In genomic region chr12:119992129-119992705, GRCh38 we compare ENCODE assay signal across 1 cellular context.
A peak's percentile ranks its signal among the peaks of the same experiment; 100 is the strongest.
TF ChIP-seq lines count a peak whose summit lies in the region.

No MANE protein-coding gene starts in this region.

TF ChIP-seq in HepG2, 621 proteins besides CTCF, POLR2A, EP300 and RAD21:
- TF ChIP-seq SOX5 (CRISPR knock-in tag; IDR thresholded peaks at IDR 0.05; ENCODE audit: borderline replicate concordance) (peak; percentile 73; the same call in 1 of the 2 replicates), SOX6 (IDR thresholded peaks at IDR 0.05) (no peak), SOX6 (CRISPR knock-in tag; IDR thresholded peaks at IDR 0.05) (peak; percentile 43; the same call in 1 of the 2 replicates), AGO1 (IDR thresholded peaks at IDR 0.05; ENCODE audit: low read depth, low read length, poor library complexity, severe bottlenecking) (no peak), ZNF580 (CRISPR knock-in tag; IDR thresholded peaks at IDR 0.05; ENCODE audit: borderline replicate concordance, low read depth) (no peak), ZSCAN9 (CRISPR knock-in tag; IDR thresholded peaks at IDR 0.05; ENCODE audit: borderline replicate concordance) (no peak), ZNF841 (CRISPR knock-in tag; IDR thresholded peaks at IDR 0.05; ENCODE audit: borderline replicate concordance) (no peak), SOX13 (IDR thresholded peaks at IDR 0.05) (no peak; the same call in 1 of the 2 replicates), SOX13 (CRISPR knock-in tag; conservative IDR thresholded peaks at IDR 0.05 in 1 of 2, IDR thresholded peaks at IDR 0.05 in 1 of 2) (peak in 1 of 2 experiments; percentile 76; a peak in 2 of 4 replicates), MLLT10 (CRISPR knock-in tag; IDR thresholded peaks at IDR 0.05) (no peak), THAP8 (CRISPR knock-in tag; IDR thresholded peaks at IDR 0.05; ENCODE audit: borderline replicate concordance) (no peak), FOXO1 (CRISPR knock-in tag; IDR thresholded peaks at IDR 0.05) (no peak), ERF (CRISPR knock-in tag; IDR thresholded peaks at IDR 0.05) (no peak), STAT5B (CRISPR knock-in tag; IDR thresholded peaks at IDR 0.05) (no peak), ZNF780A (CRISPR knock-in tag; IDR thresholded peaks at IDR 0.05) (no peak), RXRB (CRISPR knock-in tag; IDR thresholded peaks at IDR 0.05; ENCODE audit: borderline replicate concordance) (no peak), TAF15 (IDR thresholded peaks at IDR 0.05; ENCODE audit: low read depth, low read length, poor library complexity, severe bottlenecking) (no peak), ZNF235 (CRISPR knock-in tag; IDR thresholded peaks at IDR 0.05; ENCODE audit: borderline replicate concordance) (no peak), HBP1 (CRISPR knock-in tag; IDR thresholded peaks at IDR 0.05; ENCODE audit: low read depth) (no peak), ZNF816 (CRISPR knock-in tag; IDR thresholded peaks at IDR 0.05; ENCODE audit: borderline replicate concordance) (no peak), TRIM24 (CRISPR knock-in tag; IDR thresholded peaks at IDR 0.05) (no peak), U2AF2 (IDR thresholded peaks at IDR 0.05; ENCODE audit: low read depth, low read length) (no peak), RNF2 (conservative IDR thresholded peaks at IDR 0.05; ENCODE audit: low read depth) (no peak), ZKSCAN5 (CRISPR knock-in tag; IDR thresholded peaks at IDR 0.05) (no peak), CREB1 (IDR thresholded peaks at IDR 0.05) (no peak), CREB1 (CRISPR knock-in tag; IDR thresholded peaks at IDR 0.05) (no peak), ADNP (CRISPR knock-in tag; IDR thresholded peaks at IDR 0.05) (no peak), PRDM4 (CRISPR knock-in tag; IDR thresholded peaks at IDR 0.05; ENCODE audit: borderline replicate concordance) (no peak), ZNF281 (CRISPR knock-in tag; IDR thresholded peaks at IDR 0.05; ENCODE audit: borderline replicate concordance) (no peak)
TF ChIP-seq in HepG2: peak in this region for 3.
